ENCODE assay signal across 21 cellular contexts in the genomic region with DNA sequence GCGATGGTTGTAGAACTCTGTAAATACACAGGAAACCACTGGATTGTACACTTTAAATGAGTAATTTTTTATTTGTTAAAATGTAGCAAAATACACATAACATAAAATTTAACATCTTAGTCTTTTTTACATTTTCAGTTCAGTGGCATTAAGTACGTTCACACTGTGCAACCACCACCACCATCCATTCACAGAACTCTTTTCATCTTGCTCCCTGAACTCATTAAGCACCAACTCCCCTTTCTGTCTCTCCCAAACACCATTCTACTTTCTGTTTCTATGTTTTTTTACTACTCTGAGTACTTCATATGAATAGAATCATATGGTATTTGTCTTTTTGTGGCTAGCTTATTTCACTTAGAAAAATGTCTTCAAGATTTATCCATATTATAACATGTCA. TPM values are rescaled to one million over a fixed set of nuclear protein-coding genes. Genes with fewer than 3 reads are reported as not detected.
DNase-seq lines count a peak whose midpoint lies in the region; ATAC-seq and TF ChIP-seq lines count a peak whose summit lies in the region.
"Had no signal": no experiment of that assay in that cellular context is flagged by ENCODE, and none has a peak within 500 bp of the region (broad histone marks: within the 10 kb centered on the region; RNA-seq: fewer than 3 reads in every experiment).

No MANE protein-coding gene starts in this region.

- H2AFZ ChIP-seq in PC-9, result peak overlapping the region; percentile 48; the same call in 1 of the 2 replicates

- H3K36me3 Mint-ChIP-seq in activated CD4-positive, alpha-beta T cell treated with anti-CD3 and anti-CD28 coated beads, Interleukin-2, amount 10 ng/mL, durations not matched to agents 24 days and 14 days (ENCODE audit: low read depth), result peaks cover 6% of the 10 kb centered on the region
- no peaks in the 10 kb centered on the region for H3K36me3 Mint-ChIP-seq in mesothelial cell of epicardium
- peaks cover 5% of the 10 kb centered on the region for H3K36me3 Mint-ChIP-seq in activated CD4-positive, alpha-beta T cell treated with anti-CD3 and anti-CD28 coated beads for 36 hours (ENCODE audit: low read depth)
- H3K36me3 Mint-ChIP-seq: CD14-positive monocyte, IgD-negative memory B cell had no signal

- no peaks in the 10 kb centered on the region for H3K9me2 ChIP-seq in PC-9 (ENCODE audit: insufficient read depth)

- DNase-seq in activated CD4-positive, alpha-beta T cell treated with anti-CD3 and anti-CD28 coated beads, Interleukin-2, amount 10 ng/mL, durations not matched to agents 24 days and 14 days, result peak; percentile 54
- DNase-seq in activated CD4-positive, alpha-beta T cell treated with anti-CD3 and anti-CD28 coated beads, Interleukin-2, amount 50 U/mL, for 1 hour, result no peak
- DNase-seq in PC-9 (no peak), mesothelial cell of epicardium (ENCODE audit: low spot score in 2 of 2, unreplicated experiment in 2 of 2) (no peak), vagina (ENCODE audit: extremely low spot score in 2 of 2) (no peak), NCI-H1694 treated with DMSO at 0.1 percent for 48 hours (lab: John Stamatoyannopoulos, UW) (no peak)
- DNase-seq in activated CD4-positive, alpha-beta T cell treated with anti-CD3 and anti-CD28 coated beads for 36 hours, result no peak
- DNase-seq: 8988T, GF-D8, NCI-H1105, NCI-H146, NCI-H2029 treated with DMSO at 0.1 percent for 48 hours, NCI-H345, NCI-H524, NCI-H82 had no signal

- no peak overlapping the region for H3K27ac Mint-ChIP-seq in activated CD4-positive, alpha-beta T cell treated with anti-CD3 and anti-CD28 coated beads, Interleukin-2, amount 10 ng/mL, durations not matched to agents 24 days and 14 days
- peak overlapping the region; percentile 98 for H3K27ac Mint-ChIP-seq in mesothelial cell of epicardium
- no peak overlapping the region for H3K27ac Mint-ChIP-seq in activated CD4-positive, alpha-beta T cell treated with anti-CD3 and anti-CD28 coated beads for 36 hours
- H3K27ac Mint-ChIP-seq: IgD-negative memory B cell had no signal

- peaks cover 34% of the 10 kb centered on the region for H3K4me1 Mint-ChIP-seq in activated CD4-positive, alpha-beta T cell treated with anti-CD3 and anti-CD28 coated beads, Interleukin-2, amount 10 ng/mL, durations not matched to agents 24 days and 14 days
- H3K4me1 Mint-ChIP-seq in mesothelial cell of epicardium, result peaks cover 49% of the 10 kb centered on the region
- peaks cover 31% of the 10 kb centered on the region for H3K4me1 Mint-ChIP-seq in activated CD4-positive, alpha-beta T cell treated with anti-CD3 and anti-CD28 coated beads for 36 hours

- no peaks in the 10 kb centered on the region for H3K27me3 Mint-ChIP-seq in activated CD4-positive, alpha-beta T cell treated with anti-CD3 and anti-CD28 coated beads, Interleukin-2, amount 10 ng/mL, durations not matched to agents 24 days and 14 days
- H3K27me3 Mint-ChIP-seq in mesothelial cell of epicardium (ENCODE audit: low read depth), result no peaks in the 10 kb centered on the region
- H3K27me3 Mint-ChIP-seq in activated CD4-positive, alpha-beta T cell treated with anti-CD3 and anti-CD28 coated beads for 36 hours, result no peaks in the 10 kb centered on the region
- H3K27me3 Mint-ChIP-seq: IgD-negative memory B cell had no signal

- no peaks in the 10 kb centered on the region for H3K9me3 ChIP-seq in PC-9 (ENCODE audit: insufficient read depth, low read depth)
- no peaks in the 10 kb centered on the region for H3K9me3 ChIP-seq in vagina
- H3K9me3 ChIP-seq: SJSA1 had no signal

- no peak overlapping the region for H3K4me3 Mint-ChIP-seq in activated CD4-positive, alpha-beta T cell treated with anti-CD3 and anti-CD28 coated beads, Interleukin-2, amount 10 ng/mL, durations not matched to agents 24 days and 14 days
- H3K4me3 Mint-ChIP-seq in mesothelial cell of epicardium, result no peak overlapping the region
- H3K4me3 Mint-ChIP-seq in activated CD4-positive, alpha-beta T cell treated with anti-CD3 and anti-CD28 coated beads for 36 hours, result no peak overlapping the region
- H3K4me3 Mint-ChIP-seq: CD14-positive monocyte had no signal

- POLR2A ChIA-PET in PC-9 (lab: Charles Lee; ENCODE audit: unreplicated experiment), result no interaction called here
- POLR2A ChIA-PET in activated CD4-positive, alpha-beta T cell treated with anti-CD3 and anti-CD28 coated beads for 36 hours (lab: Charles Lee), result no interaction called here

- no peak overlapping the region for H3K4me2 ChIP-seq in PC-9

- H3K79me2 ChIP-seq in PC-9 (ENCODE audit: low read depth), result peaks cover 17% of the 10 kb centered on the region

- TF ChIP-seq POLR2A in vagina (IDR thresholded peaks at IDR 0.05), result no peak

- peaks cover 5% of the 10 kb centered on the region for H3K9me3 Mint-ChIP-seq in activated CD4-positive, alpha-beta T cell treated with anti-CD3 and anti-CD28 coated beads, Interleukin-2, amount 10 ng/mL, durations not matched to agents 24 days and 14 days
- no peaks in the 10 kb centered on the region for H3K9me3 Mint-ChIP-seq in mesothelial cell of epicardium
- no peaks in the 10 kb centered on the region for H3K9me3 Mint-ChIP-seq in activated CD4-positive, alpha-beta T cell treated with anti-CD3 and anti-CD28 coated beads for 36 hours (ENCODE audit: low read depth)
- H3K9me3 Mint-ChIP-seq: CD14-positive monocyte had no signal

- intact Hi-C loops in activated CD4-positive, alpha-beta T cell treated with anti-CD3 and anti-CD28 coated beads, Interleukin-2, amount 10 ng/mL, durations not matched to agents 24 days and 14 days (cut with micrococcal nuclease), result no loop called here
- intact Hi-C loops in PC-9 (cut with micrococcal nuclease; ENCODE audit: unreplicated experiment) (no loop called here), vagina (cut with DNase I) (loop anchor here (10.0 kb wide), 1 partner anchor 72 kb away; no protein-coding TSS in a partner anchor)
- intact Hi-C loops in activated CD4-positive, alpha-beta T cell treated with anti-CD3 and anti-CD28 coated beads for 36 hours (cut with DNase I, micrococcal nuclease), result loop anchor here (2.0 to 10.0 kb wide), 6 partner anchors 84 to 1312 kb away; partner anchors contain the start of genes HSPH1 (in 1 of the 2), SLC7A1 (in 1 of the 2) and USPL1 (in 1 of the 2)

- ATAC-seq in HG02763 (IDR thresholded peaks at IDR 0.05; ENCODE audit: unreplicated experiment), result no peak
- ATAC-seq in activated CD4-positive, alpha-beta T cell treated with anti-CD3 and anti-CD28 coated beads for 36 hours, result no peak
- ATAC-seq: HCT116, Right ventricle myocardium inferior had no signal

- H3K36me3 ChIP-seq in PC-9 (ENCODE audit: low read depth) (no peaks in the 10 kb centered on the region), vagina (no peaks in the 10 kb centered on the region)
- H3K36me3 ChIP-seq: SJSA1 had no signal

- no TSS peak for BruUV-seq in PC-9 (replicated peaks; lab: Mats Ljungman, UMichigan)

- H3K27me3 ChIP-seq in PC-9 (ENCODE audit: insufficient read depth, low read depth) (no peaks in the 10 kb centered on the region), vagina (no peaks in the 10 kb centered on the region)
- H3K27me3 ChIP-seq: SJSA1 had no signal

- H3K4me3 ChIP-seq in PC-9 (no peak overlapping the region), vagina (no peak overlapping the region)
- H3K4me3 ChIP-seq: SJSA1 had no signal

- H3K27ac ChIP-seq in PC-9, result no peak overlapping the region
- H3K27ac ChIP-seq in vagina, result peak overlapping the region; percentile 0
- H3K27ac ChIP-seq: SJSA1 had no signal

- no peaks in the 10 kb centered on the region for H3F3A ChIP-seq in PC-9 (ENCODE audit: insufficient read depth, low read depth)

- H4K20me1 ChIP-seq in PC-9 (ENCODE audit: insufficient read depth), result no peaks in the 10 kb centered on the region

- H3K4me1 ChIP-seq in PC-9 (replicated peaks; ENCODE audit: insufficient read depth) (peaks cover 35% of the 10 kb centered on the region), vagina (peaks cover 6% of the 10 kb centered on the region)

- CTCF ChIA-PET in PC-9 (lab: Charles Lee), result no interaction called here
- CTCF ChIA-PET in activated CD4-positive, alpha-beta T cell treated with anti-CD3 and anti-CD28 coated beads for 36 hours (lab: Charles Lee), result no interaction called here

- TF ChIP-seq CTCF in PC-9 (conservative IDR thresholded peaks at IDR 0.05) (no peak), mesothelial cell of epicardium (IDR thresholded peaks at IDR 0.05; ENCODE audit: unreplicated experiment) (no peak), vagina (IDR thresholded peaks at IDR 0.05) (no peak)

RNA-seq across cellular contexts. Expression of gene UBL3, which starts 2.7 kb away (rescaled TPM):
- 9.5 and 10.1 TPM in 2 replicates for total RNA-seq in activated CD4-positive, alpha-beta T cell treated with anti-CD3 and anti-CD28 coated beads, Interleukin-2, amount 10 ng/mL, durations not matched to agents 24 days and 14 days
- total RNA-seq in PC-9 (2021), result 22.1 and 24.4 TPM in 2 replicates
- total RNA-seq in mesothelial cell of epicardium, result 22.7 to 23.6 TPM (median 23.3 TPM) in 3 replicates
- 33.4 TPM for total RNA-seq in vagina
- total RNA-seq in activated CD4-positive, alpha-beta T cell treated with anti-CD3 and anti-CD28 coated beads for 36 hours, result 10 to 100 TPM in 1 of 2 experiments, 1 to 10 TPM in 1; 9.1 to 10.7 TPM

Comparison
In these comparisons a context has a peak if more than half of its experiments do, and no peak if none do; other contexts are left out.
1. intact Hi-C loops: an anchor here in vagina (10.0 kb wide) and activated CD4-positive, alpha-beta T cell treated with anti-CD3 and anti-CD28 coated beads for 36 hours (2.0 to 10.0 kb wide); none called in activated CD4-positive, alpha-beta T cell treated with anti-CD3 and anti-CD28 coated beads, Interleukin-2, amount 10 ng/mL, durations not matched to agents 24 days and 14 days and PC-9.